11 cellular contexts compared by ENCODE assay signal in the genomic region with DNA sequence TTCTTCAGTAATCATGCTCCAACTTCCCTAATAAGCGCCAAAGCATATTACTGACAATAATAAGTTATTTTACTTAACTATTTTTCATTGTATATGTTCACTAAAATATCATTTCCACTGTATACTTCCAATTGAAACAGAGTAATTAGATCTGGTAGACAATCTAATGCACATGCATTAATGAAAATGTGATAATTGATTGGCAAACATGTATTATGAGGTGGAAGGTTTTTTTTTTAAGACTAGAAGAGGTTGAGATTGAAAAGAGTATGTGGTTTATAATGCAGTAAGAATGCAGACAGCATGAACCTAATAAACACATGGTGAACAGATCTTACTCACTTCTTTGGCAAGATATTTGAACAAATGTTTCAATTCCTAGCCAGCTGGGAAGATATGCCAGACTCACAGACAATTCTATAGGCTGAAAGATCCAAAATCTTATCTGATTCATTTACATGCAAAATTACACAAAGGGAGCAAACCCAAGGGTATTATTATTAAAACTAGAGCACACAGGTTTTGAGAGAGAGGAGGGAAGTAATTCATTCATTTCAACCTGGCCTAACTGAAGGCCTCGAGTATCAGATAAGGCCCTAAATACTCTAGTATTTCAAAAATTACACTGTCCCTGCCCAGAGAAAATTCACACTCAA. TPM values are rescaled to one million over a fixed set of nuclear protein-coding genes. Genes with fewer than 3 reads are reported as not detected.
DNase-seq lines count a peak whose midpoint lies in the region; ATAC-seq and TF ChIP-seq lines count a peak whose summit lies in the region.
"Had no signal": no experiment of that assay in that cellular context is flagged by ENCODE, and none has a peak within 500 bp of the region (broad histone marks: within the 10 kb centered on the region; RNA-seq: fewer than 3 reads in every experiment).

No MANE protein-coding gene starts in this region.

- TF ChIP-seq CTCF in cardiac muscle cell (IDR thresholded peaks at IDR 0.05; ENCODE audit: low read depth, low read length): no peak
- no peak for TF ChIP-seq CTCF in type B pancreatic cell (conservative IDR thresholded peaks at IDR 0.05)

- H3K9me3 ChIP-seq in cardiac muscle cell (ENCODE audit: low read depth) (no peaks in the 10 kb centered on the region), iPS-15b (ENCODE audit: control insufficient read depth, insufficient read depth, low read length) (no peaks in the 10 kb centered on the region)

- DNase-seq in cardiac muscle cell (ENCODE audit: low read depth in 1 of 2, low spot score in 1 of 2) (peak in 1 of 2 donors; percentile 71), Right ventricle myocardium superior (no peak), astrocyte of the hippocampus (ENCODE audit: low read depth, low spot score) (peak; percentile 56), type B pancreatic cell (ENCODE audit: extremely low spot score, unreplicated experiment) (no peak), OCI-M2 (lab: John Stamatoyannopoulos, UW; ENCODE audit: unreplicated experiment) (no peak)
- no peak for DNase-seq in activated CD4-positive, alpha-beta memory T cell treated with anti-CD3 and anti-CD28 coated beads for 36 hours
- DNase-seq in stimulated activated effector memory CD8-positive, alpha-beta T cell treated with anti-CD3 and anti-CD28 coated beads, Interleukin-12 subunit alpha, Interleukin-12 subunit beta, amount 100 ng/mL, for 72 hours (ENCODE audit: low spot score in 2 of 2): no peak
- DNase-seq: activated naive CD4-positive, alpha-beta T cell treated with anti-CD3 and anti-CD28 coated beads, Interleukin-2, amount 10 ng/mL, durations not matched to agents 7 days and 5 days; NK-92 treated with Interleukin-12 subunit alpha and Interleukin-12 subunit beta, amount 100 ng/mL, for 24 hours; stimulated activated CD4-positive, alpha-beta T cell treated with anti-CD3 and anti-CD28 coated beads, Interleukin-15, amount 100 ng/mL, for 24 hours had no signal

- POLR2A ChIA-PET in activated CD4-positive, alpha-beta memory T cell treated with anti-CD3 and anti-CD28 coated beads for 36 hours (lab: Charles Lee): no interaction called here

- H3K27ac Mint-ChIP-seq in type B pancreatic cell: peak overlapping the region; percentile 91
- H3K27ac Mint-ChIP-seq in activated CD4-positive, alpha-beta memory T cell treated with anti-CD3 and anti-CD28 coated beads for 36 hours: no peak overlapping the region
- H3K27ac Mint-ChIP-seq in stimulated activated effector memory CD8-positive, alpha-beta T cell treated with anti-CD3 and anti-CD28 coated beads, Interleukin-12 subunit alpha, Interleukin-12 subunit beta, amount 100 ng/mL, for 72 hours: no peak overlapping the region

- no peaks in the 10 kb centered on the region for H3K36me3 Mint-ChIP-seq in type B pancreatic cell
- H3K36me3 Mint-ChIP-seq in activated CD4-positive, alpha-beta memory T cell treated with anti-CD3 and anti-CD28 coated beads for 36 hours: no peaks in the 10 kb centered on the region
- H3K36me3 Mint-ChIP-seq in stimulated activated effector memory CD8-positive, alpha-beta T cell treated with anti-CD3 and anti-CD28 coated beads, Interleukin-12 subunit alpha, Interleukin-12 subunit beta, amount 100 ng/mL, for 72 hours: peaks cover 6% of the 10 kb centered on the region
- H3K36me3 Mint-ChIP-seq: activated naive CD4-positive, alpha-beta T cell treated with anti-CD3 and anti-CD28 coated beads, Interleukin-2, amount 10 ng/mL, durations not matched to agents 7 days and 5 days had no signal

- H3K27me3 Mint-ChIP-seq in type B pancreatic cell: peaks cover 12% of the 10 kb centered on the region
- H3K27me3 Mint-ChIP-seq in activated CD4-positive, alpha-beta memory T cell treated with anti-CD3 and anti-CD28 coated beads for 36 hours: peaks cover 32% of the 10 kb centered on the region

- no peak overlapping the region for H3K9ac ChIP-seq in iPS-15b (ENCODE audit: low read depth, low read length)

- H3K27ac ChIP-seq in cardiac muscle cell: peak overlapping the region; percentile 99

- H3K4me1 Mint-ChIP-seq in type B pancreatic cell (ENCODE audit: unreplicated experiment): peaks cover 42% of the 10 kb centered on the region
- peaks cover 28% of the 10 kb centered on the region for H3K4me1 Mint-ChIP-seq in activated CD4-positive, alpha-beta memory T cell treated with anti-CD3 and anti-CD28 coated beads for 36 hours (ENCODE audit: low read depth)
- peaks cover 21% of the 10 kb centered on the region for H3K4me1 Mint-ChIP-seq in stimulated activated effector memory CD8-positive, alpha-beta T cell treated with anti-CD3 and anti-CD28 coated beads, Interleukin-12 subunit alpha, Interleukin-12 subunit beta, amount 100 ng/mL, for 72 hours

- H3K9me3 Mint-ChIP-seq in type B pancreatic cell: no peaks in the 10 kb centered on the region
- H3K9me3 Mint-ChIP-seq in activated CD4-positive, alpha-beta memory T cell treated with anti-CD3 and anti-CD28 coated beads for 36 hours: no peaks in the 10 kb centered on the region
- H3K9me3 Mint-ChIP-seq in stimulated activated effector memory CD8-positive, alpha-beta T cell treated with anti-CD3 and anti-CD28 coated beads, Interleukin-12 subunit alpha, Interleukin-12 subunit beta, amount 100 ng/mL, for 72 hours: no peaks in the 10 kb centered on the region
- H3K9me3 Mint-ChIP-seq: activated naive CD4-positive, alpha-beta T cell treated with anti-CD3 and anti-CD28 coated beads, Interleukin-2, amount 10 ng/mL, durations not matched to agents 7 days and 5 days had no signal

- no peaks in the 10 kb centered on the region for H3K27me3 ChIP-seq in cardiac muscle cell
- H3K27me3 ChIP-seq in iPS-15b (ENCODE audit: control insufficient read depth, insufficient read depth, low read length): peaks cover 8% of the 10 kb centered on the region

- peak overlapping the region; percentile 95 for H3K4me3 Mint-ChIP-seq in type B pancreatic cell
- H3K4me3 Mint-ChIP-seq in activated CD4-positive, alpha-beta memory T cell treated with anti-CD3 and anti-CD28 coated beads for 36 hours: no peak overlapping the region
- no peak overlapping the region for H3K4me3 Mint-ChIP-seq in stimulated activated effector memory CD8-positive, alpha-beta T cell treated with anti-CD3 and anti-CD28 coated beads, Interleukin-12 subunit alpha, Interleukin-12 subunit beta, amount 100 ng/mL, for 72 hours
- H3K4me3 Mint-ChIP-seq: activated naive CD4-positive, alpha-beta T cell treated with anti-CD3 and anti-CD28 coated beads, Interleukin-2, amount 10 ng/mL, durations not matched to agents 7 days and 5 days had no signal

- H3K4me1 ChIP-seq in cardiac muscle cell (ENCODE audit: low read depth) (peaks cover 35% of the 10 kb centered on the region), iPS-15b (ENCODE audit: control insufficient read depth, insufficient read depth, low read length) (peaks cover 17% of the 10 kb centered on the region)

- H3K36me3 ChIP-seq in cardiac muscle cell: no peaks in the 10 kb centered on the region
- no peaks in the 10 kb centered on the region for H3K36me3 ChIP-seq in iPS-15b (ENCODE audit: control insufficient read depth, insufficient read depth, low read length)

- CTCF ChIA-PET in activated CD4-positive, alpha-beta memory T cell treated with anti-CD3 and anti-CD28 coated beads for 36 hours (lab: Charles Lee): no interaction called here

- intact Hi-C loops in Right ventricle myocardium superior (cut with DNase I): loop anchor here (5.0 kb wide), 1 partner anchor 38 kb away; no protein-coding TSS in a partner anchor
- intact Hi-C loops in activated CD4-positive, alpha-beta memory T cell treated with anti-CD3 and anti-CD28 coated beads for 36 hours (cut with micrococcal nuclease): loop anchor here (5.0 kb wide), 1 partner anchor 83 kb away; no protein-coding TSS in a partner anchor

- H3K4me3 ChIP-seq in cardiac muscle cell (peak overlapping the region; percentile 98), iPS-15b (ENCODE audit: low read depth, low read length) (peak overlapping the region; percentile 61)

- ATAC-seq in Right ventricle myocardium superior (ENCODE audit: poor library complexity): no peak
- ATAC-seq in stimulated activated effector memory CD8-positive, alpha-beta T cell treated with anti-CD3 and anti-CD28 coated beads, Interleukin-12 subunit alpha, Interleukin-12 subunit beta, amount 100 ng/mL, for 72 hours: no peak

RNA-seq across cellular contexts. Expression of a gene that starts 2.8 kb away (rescaled TPM):
- 90.4 and 91.4 TPM in 2 replicates for total RNA-seq in cardiac muscle cell
- 81.7 and 102 TPM in 2 replicates for polyA plus RNA-seq in cardiac muscle cell
- total RNA-seq in Right ventricle myocardium superior: 128 TPM
- total RNA-seq in type B pancreatic cell (ENCODE audit: low replicate concordance): 104 and 131 TPM in 2 replicates
- total RNA-seq in activated CD4-positive, alpha-beta memory T cell treated with anti-CD3 and anti-CD28 coated beads for 36 hours: 10 to 100 TPM; 18.8 to 21.7 TPM

RNA-seq across cellular contexts. Expression of a gene that starts 43.1 kb away (rescaled TPM):
- 1.7 and 2.0 TPM in 2 replicates for total RNA-seq in cardiac muscle cell
- 2.7 and 3.7 TPM in 2 replicates for polyA plus RNA-seq in cardiac muscle cell
- 10.8 TPM for total RNA-seq in Right ventricle myocardium superior
- total RNA-seq in type B pancreatic cell (ENCODE audit: low replicate concordance): 4.0 and 6.2 TPM in 2 replicates
- total RNA-seq in activated CD4-positive, alpha-beta memory T cell treated with anti-CD3 and anti-CD28 coated beads for 36 hours: 1 to 10 TPM; 2.1 to 2.7 TPM
